ENCODE assay signal across 25 cellular contexts in genomic region chr21:14092834-14093560, GRCh38.
"Had no signal": no experiment of that assay in that cellular context is flagged by ENCODE, and none has a peak within 500 bp of the region (broad histone marks: within the 10 kb centered on the region; RNA-seq: fewer than 3 reads in every experiment).

No MANE protein-coding gene starts in this region.

- ATAC-seq: HepG2 had no signal

- H3K27me3 ChIP-seq: MG63, SJSA1 had no signal

- H3K27ac ChIP-seq: SJSA1, SK-N-MC had no signal

- FAIRE-seq: HepG2, RCC 7860 had no signal

- H3K9me3 ChIP-seq: MG63, SJSA1 had no signal

- H3K4me3 ChIP-seq: MG63, SJSA1, SK-N-MC had no signal

- H3K4me1 ChIP-seq: SJSA1 had no signal

- DNase-seq: IMR-90, Karpas-422, KG1, MG63, NCI-H1092, NCI-H1105 treated with DMSO at 0.1 percent for 48 hours, NCI-H1417 treated with DMSO at 0.1 percent for 48 hours, NCI-H146, NCI-H1694 treated with DMSO at 0.1 percent for 48 hours, NCI-H1930, NCI-H2081, NCI-H2107, NCI-H226, NCI-H446, NCI-H510A, NCI-H524 treated with DMSO at 0.1 percent for 48 hours, NCI-H69, NCI-H774, Right ventricle myocardium superior, RPMI8226, SIG-M5 had no signal
